1 cellular context compared by ENCODE assay signal in the genomic region with DNA sequence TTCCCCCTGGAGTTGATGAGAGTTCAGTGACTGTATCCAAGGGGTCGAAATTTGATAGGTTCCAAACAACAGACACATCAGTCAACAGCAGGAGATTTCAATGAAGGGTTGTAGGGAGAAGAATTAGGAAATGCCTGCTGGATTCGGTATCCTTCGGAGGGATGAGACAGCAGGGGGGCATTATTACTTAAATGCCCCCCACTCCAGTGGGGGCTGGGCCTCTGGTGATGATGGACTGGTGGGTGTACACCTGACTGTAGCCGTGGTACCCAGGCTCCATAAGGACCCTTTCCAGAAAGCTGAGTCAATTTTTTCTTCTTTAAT.
TF ChIP-seq lines count a peak whose summit lies in the region.

No MANE protein-coding gene starts in this region.

TF ChIP-seq in IMR-90, 13 proteins besides CTCF, POLR2A, EP300 and RAD21 (continued from another document):
- TF ChIP-seq, protein P1, sequence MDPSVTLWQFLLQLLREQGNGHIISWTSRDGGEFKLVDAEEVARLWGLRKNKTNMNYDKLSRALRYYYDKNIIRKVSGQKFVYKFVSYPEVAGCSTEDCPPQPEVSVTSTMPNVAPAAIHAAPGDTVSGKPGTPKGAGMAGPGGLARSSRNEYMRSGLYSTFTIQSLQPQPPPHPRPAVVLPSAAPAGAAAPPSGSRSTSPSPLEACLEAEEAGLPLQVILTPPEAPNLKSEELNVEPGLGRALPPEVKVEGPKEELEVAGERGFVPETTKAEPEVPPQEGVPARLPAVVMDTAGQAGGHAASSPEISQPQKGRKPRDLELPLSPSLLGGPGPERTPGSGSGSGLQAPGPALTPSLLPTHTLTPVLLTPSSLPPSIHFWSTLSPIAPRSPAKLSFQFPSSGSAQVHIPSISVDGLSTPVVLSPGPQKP (IDR thresholded peaks at IDR 0.05; ENCODE audit: borderline replicate concordance, low read depth, low read length) = no peak
- TF ChIP-seq CHD1 (IDR thresholded peaks at IDR 0.05; ENCODE audit: low read depth, low read length) (no peak), MAZ (IDR thresholded peaks at IDR 0.05; ENCODE audit: borderline replicate concordance, low read depth, low read length) (no peak), MAFK (IDR thresholded peaks at IDR 0.05; ENCODE audit: low read depth, low read length) (no peak), MXI1 (IDR thresholded peaks at IDR 0.05; ENCODE audit: borderline replicate concordance, low read depth, low read length) (no peak), RCOR1 (IDR thresholded peaks at IDR 0.05; ENCODE audit: insufficient replicate concordance, low read length) (no peak), BHLHE40 (IDR thresholded peaks at IDR 0.05; ENCODE audit: low read depth, low read length) (no peak), RFX5 (IDR thresholded peaks at IDR 0.05; ENCODE audit: low read depth, low read length) (no peak)
- TF ChIP-seq, protein P2, sequence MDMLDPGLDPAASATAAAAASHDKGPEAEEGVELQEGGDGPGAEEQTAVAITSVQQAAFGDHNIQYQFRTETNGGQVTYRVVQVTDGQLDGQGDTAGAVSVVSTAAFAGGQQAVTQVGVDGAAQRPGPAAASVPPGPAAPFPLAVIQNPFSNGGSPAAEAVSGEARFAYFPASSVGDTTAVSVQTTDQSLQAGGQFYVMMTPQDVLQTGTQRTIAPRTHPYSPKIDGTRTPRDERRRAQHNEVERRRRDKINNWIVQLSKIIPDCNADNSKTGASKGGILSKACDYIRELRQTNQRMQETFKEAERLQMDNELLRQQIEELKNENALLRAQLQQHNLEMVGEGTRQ (IDR thresholded peaks at IDR 0.05; ENCODE audit: low read depth, low read length) = no peak
